Comparison of ENCODE assay signal across 19 cellular contexts in genomic region chr10:31753681-31754080, GRCh38.
"Had no signal": no experiment of that assay in that cellular context is flagged by ENCODE, and none has a peak within 500 bp of the region (broad histone marks: within the 10 kb centered on the region; RNA-seq: fewer than 3 reads in every experiment).

No MANE protein-coding gene starts in this region.

- H3K27ac Mint-ChIP-seq: activated naive CD8-positive, alpha-beta T cell; effector memory CD8-positive, alpha-beta T cell; immature natural killer cell; T-helper 1 cell treated with Interleukin-12 subunit alpha and Interleukin-12 subunit beta and Interleukin-4 antibody, amounts not matched to agents 30 μg/mL and 1 μg/mL, for 36 hours had no signal

- H3K4me3 Mint-ChIP-seq: activated naive CD8-positive, alpha-beta T cell; effector memory CD8-positive, alpha-beta T cell; immature natural killer cell; T-helper 1 cell treated with Interleukin-12 subunit alpha and Interleukin-12 subunit beta and Interleukin-4 antibody, amounts not matched to agents 30 μg/mL and 1 μg/mL, for 36 hours had no signal

- DNase-seq: activated CD4-positive, alpha-beta T cell treated with anti-CD3 and anti-CD28 coated beads, Interleukin-2, amount 50 U/mL, for 4 hours; activated CD4-positive, CD25-positive, alpha-beta regulatory T cell treated with anti-CD3 and anti-CD28 coated beads, Interleukin-2, amount 50 U/mL, for 72 hours; activated gamma-delta T cell; amniotic stem cell; effector memory CD8-positive, alpha-beta T cell; esophagus squamous epithelium; immature natural killer cell; kidney glomerular epithelial cell; left ventricle myocardium superior; naive B cell; spleen; stimulated activated naive CD8-positive, alpha-beta T cell treated with anti-CD3 and anti-CD28 coated beads, Interleukin-15, Interleukin-2, amounts not matched to agents 100 U/mL and 50 U/mL, for 24 hours; substantia nigra; transverse colon had no signal

- H3K27me3 ChIP-seq: cardiac muscle cell, esophagus squamous epithelium, spleen, transverse colon had no signal

- H3K4me1 ChIP-seq: parathyroid adenoma had no signal

- H3K4me3 ChIP-seq: cardiac muscle cell, esophagus squamous epithelium, spleen, transverse colon had no signal

- H3K27me3 Mint-ChIP-seq: activated naive CD8-positive, alpha-beta T cell; effector memory CD8-positive, alpha-beta T cell had no signal

- H3K9me3 Mint-ChIP-seq: effector memory CD8-positive, alpha-beta T cell; immature natural killer cell; naive B cell; T-helper 1 cell treated with Interleukin-12 subunit alpha and Interleukin-12 subunit beta and Interleukin-4 antibody, amounts not matched to agents 30 μg/mL and 1 μg/mL, for 36 hours had no signal

- H3K27ac ChIP-seq: cardiac muscle cell, esophagus squamous epithelium, neutrophil, parathyroid adenoma had no signal

- H3K9me3 ChIP-seq: esophagus squamous epithelium, neutrophil, spleen, transverse colon had no signal

- H3K36me3 ChIP-seq: cardiac muscle cell, esophagus squamous epithelium, neutrophil, spleen, transverse colon had no signal

- ATAC-seq: effector memory CD8-positive, alpha-beta T cell; left ventricle myocardium superior; stimulated activated naive CD8-positive, alpha-beta T cell treated with anti-CD3 and anti-CD28 coated beads, Interleukin-15, Interleukin-2, amounts not matched to agents 100 U/mL and 50 U/mL, for 24 hours had no signal

- H3K36me3 Mint-ChIP-seq: activated naive CD8-positive, alpha-beta T cell; immature natural killer cell; naive B cell had no signal
